In the genomic region with DNA sequence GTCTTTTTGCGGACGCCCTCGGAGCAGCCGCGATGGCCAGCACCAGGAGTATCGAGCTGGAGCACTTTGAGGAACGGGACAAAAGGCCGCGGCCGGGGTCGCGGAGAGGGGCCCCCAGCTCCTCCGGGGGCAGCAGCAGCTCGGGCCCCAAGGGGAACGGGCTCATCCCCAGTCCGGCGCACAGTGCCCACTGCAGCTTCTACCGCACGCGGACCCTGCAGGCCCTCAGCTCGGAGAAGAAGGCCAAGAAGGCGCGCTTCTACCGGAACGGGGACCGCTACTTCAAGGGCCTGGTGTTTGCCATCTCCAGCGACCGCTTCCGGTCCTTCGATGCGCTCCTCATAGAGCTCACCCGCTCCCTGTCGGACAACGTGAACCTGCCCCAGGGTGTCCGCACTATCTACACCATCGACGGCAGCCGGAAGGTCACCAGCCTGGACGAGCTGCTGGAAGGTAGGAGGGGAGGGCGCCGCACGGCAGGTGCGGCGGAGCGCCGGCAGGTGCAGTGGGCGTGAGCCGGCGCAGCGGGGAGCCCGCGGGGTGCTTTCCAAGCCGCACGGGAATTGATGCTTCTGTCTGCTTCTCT, we compare ENCODE assay signal across 9 cellular contexts. TPM values are rescaled to one million over a fixed set of nuclear protein-coding genes. Genes with fewer than 3 reads are reported as not detected.
DNase-seq lines count a peak whose midpoint lies in the region; ATAC-seq and TF ChIP-seq lines count a peak whose summit lies in the region.
"Had no signal": no experiment of that assay in that cellular context is flagged by ENCODE, and none has a peak within 500 bp of the region (broad histone marks: within the 10 kb centered on the region; RNA-seq: fewer than 3 reads in every experiment).

No MANE protein-coding gene starts in this region.

- H3K4me3 ChIP-seq in adrenal gland (peak overlapping the region in 3 of 4 donors; percentile 4 to 65 (median 52)), right atrium auricular region (peak overlapping the region; percentile 57 to 70), psoas muscle (peak overlapping the region; percentile 77)

- H3K27me3 ChIP-seq in adrenal gland (no peaks in the 10 kb centered on the region), right atrium auricular region (no peaks in the 10 kb centered on the region), psoas muscle (ENCODE audit: insufficient read depth in 3 of 3, low read length in 2 of 3) (peaks cover 0 to 27% (median 0%) of the 10 kb centered on the region in 3 donors)

- intact Hi-C loops in adrenal gland (cut with DNase I) (loop anchor here in 1 of 2 donors (5.0 kb wide), 1 partner anchor 138 kb away; no protein-coding TSS in a partner anchor), psoas muscle (cut with DNase I) (no loop called here)

- H3K36me3 ChIP-seq in adrenal gland (replicated peaks in 1 of 2), result no peaks in the 10 kb centered on the region
- H3K36me3 ChIP-seq in right atrium auricular region, result no peaks in the 10 kb centered on the region
- no peaks in the 10 kb centered on the region for H3K36me3 ChIP-seq in psoas muscle (ENCODE audit: insufficient read depth in 1 of 2, low read depth in 1 of 2)

- 1 to 2% (median 1%) methylated on average over 15 to 54 of the region's 54 CpGs for WGBS in adrenal gland, 4 donors
- 3 to 4% (median 3%) methylated on average over 51 to 54 of the region's 54 CpGs for WGBS in psoas muscle, 3 donors

- DNase-seq in Daoy (ENCODE audit: low read depth), result peak; percentile 53
- peak; percentile 11 for DNase-seq in NCI-H2171 (lab: John Stamatoyannopoulos, UW)
- peak; percentile 31 to 68 (median 44) for DNase-seq in adrenal gland
- DNase-seq in right atrium auricular region (ENCODE audit: low spot score), result no peak
- DNase-seq in psoas muscle, result peak; percentile 23 to 51
- DNase-seq in mesenteric fat pad (ENCODE audit: low spot score), result no peak
- no peak for DNase-seq in HCEC 1CT

- H3K27ac ChIP-seq in adrenal gland (peak overlapping the region in 4 of 5 donors; percentile 56 to 93 (median 80)), right atrium auricular region (peak overlapping the region; percentile 81 to 89), psoas muscle (peak overlapping the region; percentile 53)

- no peak for TF ChIP-seq POLR2A in adrenal gland (IDR thresholded peaks at IDR 0.05)

- H3K9me3 ChIP-seq in adrenal gland (replicated peaks in 1 of 3), result no peaks in the 10 kb centered on the region
- no peaks in the 10 kb centered on the region for H3K9me3 ChIP-seq in right atrium auricular region
- no peaks in the 10 kb centered on the region for H3K9me3 ChIP-seq in psoas muscle

- TF ChIP-seq CTCF in adrenal gland (IDR thresholded peaks at IDR 0.05) (peak in 1 of 6 experiments; percentile 4), right atrium auricular region (IDR thresholded peaks at IDR 0.05) (no peak), psoas muscle (IDR thresholded peaks at IDR 0.05) (no peak)

- ATAC-seq in GM21723 (IDR thresholded peaks at IDR 0.05; ENCODE audit: unreplicated experiment) (peak; percentile 47), psoas muscle (peak in 3 of 4 donors; percentile 31 to 54 (median 42))

- H3K4me1 ChIP-seq in adrenal gland (replicated peaks in 1 of 2) (peaks cover 9 to 17% of the 10 kb centered on the region in 2 donors), right atrium auricular region (peaks cover 0 to 16% of the 10 kb centered on the region in 2 donors), psoas muscle (no peaks in the 10 kb centered on the region)

RNA-seq across cellular contexts. Expression of a gene that starts 0.8 kb away (rescaled TPM):
- 9.7 and 13.5 TPM in 2 replicates for total RNA-seq in Daoy (2014; rRNA removed; shearing (Covaris generic))
- total RNA-seq in adrenal gland (10 to 100 TPM in 2 of 8 donors, 1 to 10 TPM in 6; 3.1 to 11.4 (median 6.3) TPM), right atrium auricular region (10 to 100 TPM; 10.1 to 12.1 TPM), psoas muscle (1 to 10 TPM in 2 of 4 donors, under 1 TPM in 2; 0.71 to 1.7 (median 0.91) TPM), mesenteric fat pad (4.3 TPM)
- polyA plus RNA-seq in adrenal gland (1 to 10 TPM; 3.1 to 8.1 (median 7.8) TPM), psoas muscle (under 1 TPM; 0.18 to 0.79 (median 0.39) TPM)
- total RNA-seq: activated CD8-positive, alpha-beta memory T cell treated with anti-CD3 and anti-CD28 coated beads for 36 hours had no signal

Comparison
In these comparisons a context has a peak if more than half of its experiments do, and no peak if none do; other contexts are left out.
1. DNase-seq: peak in Daoy (single experiment), NCI-H2171 (single experiment), adrenal gland (7 of 7) and psoas muscle (2 of 2); none in right atrium auricular region (single experiment), mesenteric fat pad (single experiment) and HCEC 1CT (single experiment).
2. Peak in every context shown above with its lines, with median percentiles within 50 percentile points of each other: H3K27ac ChIP-seq and H3K4me3 ChIP-seq.